1 cellular context compared by ENCODE assay signal in the genomic region with DNA sequence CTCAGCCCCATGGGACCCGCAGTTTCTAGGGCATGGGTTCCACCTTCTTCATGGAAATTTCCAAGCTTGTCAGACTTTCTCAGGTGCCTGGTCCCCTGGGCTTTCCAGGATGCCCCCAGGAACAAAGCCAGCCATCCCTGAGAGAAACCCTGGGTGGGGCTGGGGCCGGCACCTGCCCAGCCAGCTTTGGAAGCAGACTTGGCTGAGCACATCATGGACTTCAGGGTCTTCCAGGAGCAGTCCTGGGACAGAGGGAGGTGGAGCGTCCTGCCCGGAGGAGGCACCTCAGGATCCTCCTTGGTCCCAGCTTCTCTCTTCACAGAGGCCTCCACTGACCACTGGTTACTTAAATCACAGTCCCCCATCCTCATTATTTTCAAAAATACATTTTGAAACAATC.
TF ChIP-seq lines count a peak whose summit lies in the region.

No MANE protein-coding gene starts in this region.

TF ChIP-seq in GM23338, 12 proteins besides CTCF, POLR2A, EP300 and RAD21 (continued from another document):
- TF ChIP-seq, protein P1, sequence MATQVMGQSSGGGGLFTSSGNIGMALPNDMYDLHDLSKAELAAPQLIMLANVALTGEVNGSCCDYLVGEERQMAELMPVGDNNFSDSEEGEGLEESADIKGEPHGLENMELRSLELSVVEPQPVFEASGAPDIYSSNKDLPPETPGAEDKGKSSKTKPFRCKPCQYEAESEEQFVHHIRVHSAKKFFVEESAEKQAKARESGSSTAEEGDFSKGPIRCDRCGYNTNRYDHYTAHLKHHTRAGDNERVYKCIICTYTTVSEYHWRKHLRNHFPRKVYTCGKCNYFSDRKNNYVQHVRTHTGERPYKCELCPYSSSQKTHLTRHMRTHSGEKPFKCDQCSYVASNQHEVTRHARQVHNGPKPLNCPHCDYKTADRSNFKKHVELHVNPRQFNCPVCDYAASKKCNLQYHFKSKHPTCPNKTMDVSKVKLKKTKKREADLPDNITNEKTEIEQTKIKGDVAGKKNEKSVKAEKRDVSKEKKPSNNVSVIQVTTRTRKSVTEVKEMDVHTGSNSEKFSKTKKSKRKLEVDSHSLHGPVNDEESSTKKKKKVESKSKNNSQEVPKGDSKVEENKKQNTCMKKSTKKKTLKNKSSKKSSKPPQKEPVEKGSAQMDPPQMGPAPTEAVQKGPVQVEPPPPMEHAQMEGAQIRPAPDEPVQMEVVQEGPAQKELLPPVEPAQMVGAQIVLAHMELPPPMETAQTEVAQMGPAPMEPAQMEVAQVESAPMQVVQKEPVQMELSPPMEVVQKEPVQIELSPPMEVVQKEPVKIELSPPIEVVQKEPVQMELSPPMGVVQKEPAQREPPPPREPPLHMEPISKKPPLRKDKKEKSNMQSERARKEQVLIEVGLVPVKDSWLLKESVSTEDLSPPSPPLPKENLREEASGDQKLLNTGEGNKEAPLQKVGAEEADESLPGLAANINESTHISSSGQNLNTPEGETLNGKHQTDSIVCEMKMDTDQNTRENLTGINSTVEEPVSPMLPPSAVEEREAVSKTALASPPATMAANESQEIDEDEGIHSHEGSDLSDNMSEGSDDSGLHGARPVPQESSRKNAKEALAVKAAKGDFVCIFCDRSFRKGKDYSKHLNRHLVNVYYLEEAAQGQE (IDR thresholded peaks at IDR 0.05; ENCODE audit: unreplicated experiment), result no peak
- TF ChIP-seq CREB1 (CRISPR knock-in tag; IDR thresholded peaks at IDR 0.05; ENCODE audit: low read depth) (no peak), NANOG (IDR thresholded peaks at IDR 0.05; ENCODE audit: borderline replicate concordance) (no peak), EZH2 (IDR thresholded peaks at IDR 0.05; ENCODE audit: low read depth, unreplicated experiment) (no peak), ZNF331 (CRISPR knock-in tag; IDR thresholded peaks at IDR 0.05; ENCODE audit: low read depth) (no peak), STAT1 (IDR thresholded peaks at IDR 0.05; ENCODE audit: unreplicated experiment) (no peak), JUNB (IDR thresholded peaks at IDR 0.05; ENCODE audit: unreplicated experiment) (no peak), POLR2AphosphoS5 (IDR thresholded peaks at IDR 0.05; ENCODE audit: low read depth) (no peak)
- TF ChIP-seq, protein P2, sequence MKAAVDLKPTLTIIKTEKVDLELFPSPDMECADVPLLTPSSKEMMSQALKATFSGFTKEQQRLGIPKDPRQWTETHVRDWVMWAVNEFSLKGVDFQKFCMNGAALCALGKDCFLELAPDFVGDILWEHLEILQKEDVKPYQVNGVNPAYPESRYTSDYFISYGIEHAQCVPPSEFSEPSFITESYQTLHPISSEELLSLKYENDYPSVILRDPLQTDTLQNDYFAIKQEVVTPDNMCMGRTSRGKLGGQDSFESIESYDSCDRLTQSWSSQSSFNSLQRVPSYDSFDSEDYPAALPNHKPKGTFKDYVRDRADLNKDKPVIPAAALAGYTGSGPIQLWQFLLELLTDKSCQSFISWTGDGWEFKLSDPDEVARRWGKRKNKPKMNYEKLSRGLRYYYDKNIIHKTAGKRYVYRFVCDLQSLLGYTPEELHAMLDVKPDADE (IDR thresholded peaks at IDR 0.05), result no peak
- TF ChIP-seq, protein P3, sequence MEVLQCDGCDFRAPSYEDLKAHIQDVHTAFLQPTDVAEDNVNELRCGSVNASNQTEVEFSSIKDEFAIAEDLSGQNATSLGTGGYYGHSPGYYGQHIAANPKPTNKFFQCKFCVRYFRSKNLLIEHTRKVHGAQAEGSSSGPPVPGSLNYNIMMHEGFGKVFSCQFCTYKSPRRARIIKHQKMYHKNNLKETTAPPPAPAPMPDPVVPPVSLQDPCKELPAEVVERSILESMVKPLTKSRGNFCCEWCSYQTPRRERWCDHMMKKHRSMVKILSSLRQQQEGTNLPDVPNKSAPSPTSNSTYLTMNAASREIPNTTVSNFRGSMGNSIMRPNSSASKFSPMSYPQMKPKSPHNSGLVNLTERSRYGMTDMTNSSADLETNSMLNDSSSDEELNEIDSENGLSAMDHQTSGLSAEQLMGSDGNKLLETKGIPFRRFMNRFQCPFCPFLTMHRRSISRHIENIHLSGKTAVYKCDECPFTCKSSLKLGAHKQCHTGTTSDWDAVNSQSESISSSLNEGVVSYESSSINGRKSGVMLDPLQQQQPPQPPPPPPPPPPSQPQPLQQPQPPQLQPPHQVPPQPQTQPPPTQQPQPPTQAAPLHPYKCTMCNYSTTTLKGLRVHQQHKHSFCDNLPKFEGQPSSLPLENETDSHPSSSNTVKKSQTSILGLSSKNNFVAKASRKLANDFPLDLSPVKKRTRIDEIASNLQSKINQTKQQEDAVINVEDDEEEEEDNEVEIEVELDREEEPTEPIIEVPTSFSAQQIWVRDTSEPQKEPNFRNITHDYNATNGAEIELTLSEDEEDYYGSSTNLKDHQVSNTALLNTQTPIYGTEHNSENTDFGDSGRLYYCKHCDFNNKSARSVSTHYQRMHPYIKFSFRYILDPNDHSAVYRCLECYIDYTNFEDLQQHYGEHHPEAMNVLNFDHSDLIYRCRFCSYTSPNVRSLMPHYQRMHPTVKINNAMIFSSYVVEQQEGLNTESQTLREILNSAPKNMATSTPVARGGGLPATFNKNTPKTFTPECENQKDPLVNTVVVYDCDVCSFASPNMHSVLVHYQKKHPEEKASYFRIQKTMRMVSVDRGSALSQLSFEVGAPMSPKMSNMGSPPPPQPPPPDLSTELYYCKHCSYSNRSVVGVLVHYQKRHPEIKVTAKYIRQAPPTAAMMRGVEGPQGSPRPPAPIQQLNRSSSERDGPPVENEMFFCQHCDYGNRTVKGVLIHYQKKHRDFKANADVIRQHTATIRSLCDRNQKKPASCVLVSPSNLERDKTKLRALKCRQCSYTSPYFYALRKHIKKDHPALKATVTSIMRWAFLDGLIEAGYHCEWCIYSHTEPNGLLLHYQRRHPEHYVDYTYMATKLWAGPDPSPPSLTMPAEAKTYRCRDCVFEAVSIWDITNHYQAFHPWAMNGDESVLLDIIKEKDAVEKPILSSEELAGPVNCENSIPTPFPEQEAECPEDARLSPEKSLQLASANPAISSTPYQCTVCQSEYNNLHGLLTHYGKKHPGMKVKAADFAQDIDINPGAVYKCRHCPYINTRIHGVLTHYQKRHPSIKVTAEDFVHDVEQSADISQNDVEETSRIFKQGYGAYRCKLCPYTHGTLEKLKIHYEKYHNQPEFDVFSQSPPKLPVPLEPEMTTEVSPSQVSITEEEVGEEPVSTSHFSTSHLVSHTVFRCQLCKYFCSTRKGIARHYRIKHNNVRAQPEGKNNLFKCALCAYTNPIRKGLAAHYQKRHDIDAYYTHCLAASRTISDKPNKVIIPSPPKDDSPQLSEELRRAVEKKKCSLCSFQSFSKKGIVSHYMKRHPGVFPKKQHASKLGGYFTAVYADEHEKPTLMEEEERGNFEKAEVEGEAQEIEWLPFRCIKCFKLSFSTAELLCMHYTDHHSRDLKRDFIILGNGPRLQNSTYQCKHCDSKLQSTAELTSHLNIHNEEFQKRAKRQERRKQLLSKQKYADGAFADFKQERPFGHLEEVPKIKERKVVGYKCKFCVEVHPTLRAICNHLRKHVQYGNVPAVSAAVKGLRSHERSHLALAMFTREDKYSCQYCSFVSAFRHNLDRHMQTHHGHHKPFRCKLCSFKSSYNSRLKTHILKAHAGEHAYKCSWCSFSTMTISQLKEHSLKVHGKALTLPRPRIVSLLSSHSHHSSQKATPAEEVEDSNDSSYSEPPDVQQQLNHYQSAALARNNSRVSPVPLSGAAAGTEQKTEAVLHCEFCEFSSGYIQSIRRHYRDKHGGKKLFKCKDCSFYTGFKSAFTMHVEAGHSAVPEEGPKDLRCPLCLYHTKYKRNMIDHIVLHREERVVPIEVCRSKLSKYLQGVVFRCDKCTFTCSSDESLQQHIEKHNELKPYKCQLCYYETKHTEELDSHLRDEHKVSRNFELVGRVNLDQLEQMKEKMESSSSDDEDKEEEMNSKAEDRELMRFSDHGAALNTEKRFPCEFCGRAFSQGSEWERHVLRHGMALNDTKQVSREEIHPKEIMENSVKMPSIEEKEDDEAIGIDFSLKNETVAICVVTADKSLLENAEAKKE (CRISPR knock-in tag; IDR thresholded peaks at IDR 0.05), result no peak
